Comparison of ENCODE assay signal across 21 cellular contexts in the genomic region with DNA sequence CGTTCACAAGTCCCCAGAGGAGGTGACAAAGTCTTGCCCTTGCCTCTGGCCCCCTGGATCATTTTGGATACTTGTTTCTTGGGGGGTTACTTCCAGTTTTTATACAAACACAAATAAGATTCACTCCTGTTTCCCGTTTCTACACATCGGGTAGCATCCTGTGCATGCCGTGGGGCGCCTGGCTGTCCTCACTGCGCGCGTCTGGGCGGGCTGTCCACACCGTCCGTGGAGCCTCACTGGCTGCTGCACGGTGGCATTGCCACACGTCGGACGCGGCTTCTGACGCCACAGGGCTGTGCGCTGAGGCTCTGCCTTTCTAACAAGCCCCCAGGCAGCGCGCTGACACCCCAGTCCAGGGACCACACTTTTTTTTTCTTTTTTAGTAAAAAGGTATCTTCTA. TPM values are rescaled to one million over a fixed set of nuclear protein-coding genes. Genes with fewer than 3 reads are reported as not detected.
A peak's percentile ranks its signal among the peaks of the same experiment; 100 is the strongest.
DNase-seq lines count a peak whose midpoint lies in the region; ATAC-seq, FAIRE-seq and TF ChIP-seq lines count a peak whose summit lies in the region.
"Had no signal": no experiment of that assay in that cellular context is flagged by ENCODE, and none has a peak within 500 bp of the region (broad histone marks: within the 10 kb centered on the region; RNA-seq: fewer than 3 reads in every experiment).

No MANE protein-coding gene starts in this region.

- no peaks in the 10 kb centered on the region for H3K27me3 Mint-ChIP-seq in activated T-cell treated with anti-CD3 and anti-CD28 coated beads, Interleukin-2, amount 50 U/mL, for 24 hours
- no peaks in the 10 kb centered on the region for H3K27me3 Mint-ChIP-seq in activated T-cell treated with anti-CD3 and anti-CD28 coated beads, Interleukin-2, amount 50 U/mL, for 4 hours (ENCODE audit: low read depth)

- H3K4me3 Mint-ChIP-seq in activated T-cell treated with anti-CD3 and anti-CD28 coated beads, Interleukin-2, amount 50 U/mL, for 24 hours: no peak overlapping the region
- no peak overlapping the region for H3K4me3 Mint-ChIP-seq in activated T-cell treated with anti-CD3 and anti-CD28 coated beads, Interleukin-2, amount 50 U/mL, for 4 hours
- H3K4me3 Mint-ChIP-seq: HFFc6 had no signal

- peak overlapping the region in 5 of 11 experiments; percentile 54 to 69 (median 63); a peak in 5 of 22 replicates for H3K27ac ChIP-seq in BLaER1 treated with 17β-estradiol and CSF1 and Interleukin-3, amounts not matched to agents 10 nM and 100 nM
- no peak overlapping the region for H3K27ac ChIP-seq in pancreas
- H3K27ac ChIP-seq: Peyer's patch had no signal

- intact Hi-C loops in pancreas (cut with DNase I): no loop called here

- peaks cover 47 to 69% (median 61%) of the 10 kb centered on the region in 10 experiments for H3K4me1 ChIP-seq in BLaER1 treated with 17β-estradiol and CSF1 and Interleukin-3, amounts not matched to agents 10 nM and 100 nM
- H3K4me1 ChIP-seq in pancreas: peaks cover 0 to 5% (median 0%) of the 10 kb centered on the region in 3 donors
- H3K4me1 ChIP-seq: Peyer's patch had no signal

- no peak overlapping the region for H3K27ac Mint-ChIP-seq in activated T-cell treated with anti-CD3 and anti-CD28 coated beads, Interleukin-2, amount 50 U/mL, for 24 hours
- H3K27ac Mint-ChIP-seq: HFFc6 had no signal

- no peaks in the 10 kb centered on the region for H3K27me3 ChIP-seq in BLaER1 treated with 17β-estradiol and CSF1 and Interleukin-3, amounts not matched to agents 10 nM and 100 nM
- H3K27me3 ChIP-seq in pancreas: no peaks in the 10 kb centered on the region
- H3K27me3 ChIP-seq: Peyer's patch had no signal

- peak overlapping the region in 8 of 11 experiments; percentile 75 to 89 (median 82); a peak in 10 of 22 replicates for H3K4me2 ChIP-seq in BLaER1 treated with 17β-estradiol and CSF1 and Interleukin-3, amounts not matched to agents 10 nM and 100 nM

- DNase-seq in activated T-cell treated with anti-CD3 and anti-CD28 coated beads, Interleukin-2, amount 50 U/mL, for 24 hours: peak; percentile 21
- DNase-seq in activated T-cell treated with anti-CD3 and anti-CD28 coated beads, Interleukin-2, amount 50 U/mL, for 4 hours: no peak
- peak; percentile 66 for DNase-seq in NCI-H69 (lab: John Stamatoyannopoulos, UW)
- DNase-seq in pancreas: peak in 4 of 6 donors; percentile 57 to 87 (median 67)
- no peak for DNase-seq in NCI-H2196 (lab: John Stamatoyannopoulos, UW; ENCODE audit: unreplicated experiment)
- DNase-seq in SW 1271 (lab: John Stamatoyannopoulos, UW): no peak
- no peak for DNase-seq in cerebellar nuclear complex (lab: John Stamatoyannopoulos, UW)
- DNase-seq: H7; HFFc6; IMR-90; Karpas-422; NCI-H1092 treated with DMSO at 0.1 percent for 48 hours; NCI-H146; NCI-H2171; NCI-H748 treated with DMSO at 0.1 percent for 48 hours; NK-92 treated with Interleukin-12 subunit alpha and Interleukin-12 subunit beta, amount 100 ng/mL, for 24 hours; SK-N-SH had no signal

- no peak for TF ChIP-seq CTCF in pancreas (IDR thresholded peaks at IDR 0.05)

- peaks cover 80% of the 10 kb centered on the region for H3K36me3 Mint-ChIP-seq in activated T-cell treated with anti-CD3 and anti-CD28 coated beads, Interleukin-2, amount 50 U/mL, for 24 hours (ENCODE audit: low read depth)
- H3K36me3 Mint-ChIP-seq in activated T-cell treated with anti-CD3 and anti-CD28 coated beads, Interleukin-2, amount 50 U/mL, for 4 hours (ENCODE audit: insufficient read depth): peaks cover 4% of the 10 kb centered on the region

- no peak for FAIRE-seq in pancreas (lab: Jason Lieb, UNC)
- FAIRE-seq: G401.6 had no signal

- H3K9me3 ChIP-seq in BLaER1 treated with 17β-estradiol and CSF1 and Interleukin-3, amounts not matched to agents 10 nM and 100 nM (replicated peaks in 1 of 11): no peaks in the 10 kb centered on the region
- H3K9me3 ChIP-seq in pancreas: no peaks in the 10 kb centered on the region
- H3K9me3 ChIP-seq: Peyer's patch, SK-N-SH had no signal

- WGBS in pancreas, 2 donors: 91 to 93% methylated on average over 20 of the region's 20 CpGs

- H3K9me3 Mint-ChIP-seq in activated T-cell treated with anti-CD3 and anti-CD28 coated beads, Interleukin-2, amount 50 U/mL, for 24 hours: no peaks in the 10 kb centered on the region
- no peaks in the 10 kb centered on the region for H3K9me3 Mint-ChIP-seq in activated T-cell treated with anti-CD3 and anti-CD28 coated beads, Interleukin-2, amount 50 U/mL, for 4 hours
- H3K9me3 Mint-ChIP-seq: HFFc6 had no signal

- no peak for ATAC-seq in activated T-cell treated with anti-CD3 and anti-CD28 coated beads, Interleukin-2, amount 50 U/mL, for 4 hours
- ATAC-seq in pancreas: peak in 1 of 4 donors; percentile 5

- H3K4me3 ChIP-seq in BLaER1 treated with 17β-estradiol and CSF1 and Interleukin-3, amounts not matched to agents 10 nM and 100 nM: no peak overlapping the region
- H3K4me3 ChIP-seq in pancreas: no peak overlapping the region
- H3K4me3 ChIP-seq: Peyer's patch had no signal

- peaks cover 22% of the 10 kb centered on the region for H3K4me1 Mint-ChIP-seq in activated T-cell treated with anti-CD3 and anti-CD28 coated beads, Interleukin-2, amount 50 U/mL, for 24 hours (ENCODE audit: low read depth)
- peaks cover 23% of the 10 kb centered on the region for H3K4me1 Mint-ChIP-seq in activated T-cell treated with anti-CD3 and anti-CD28 coated beads, Interleukin-2, amount 50 U/mL, for 4 hours (ENCODE audit: low read depth)

- peak overlapping the region in 1 of 11 experiments; percentile 29; a peak in 1 of 22 replicates for H3K9ac ChIP-seq in BLaER1 treated with 17β-estradiol and CSF1 and Interleukin-3, amounts not matched to agents 10 nM and 100 nM

- H4K20me1 ChIP-seq in BLaER1 treated with 17β-estradiol and CSF1 and Interleukin-3, amounts not matched to agents 10 nM and 100 nM: peaks cover 10 to 83% (median 34%) of the 10 kb centered on the region in 11 experiments; a peak in 21 of 22 replicates

- H3K36me3 ChIP-seq in BLaER1 treated with 17β-estradiol and CSF1 and Interleukin-3, amounts not matched to agents 10 nM and 100 nM: peaks cover 28 to 56% (median 43%) of the 10 kb centered on the region in 11 experiments
- H3K36me3 ChIP-seq in pancreas: peaks cover 0 to 18% (median 4%) of the 10 kb centered on the region in 3 donors

RNA-seq across cellular contexts. Expression of a gene that starts 18.4 kb away (rescaled TPM):
- 10 to 100 TPM; 36.5 to 40.5 (median 38.6) TPM for total RNA-seq in activated T-cell treated with anti-CD3 and anti-CD28 coated beads, Interleukin-2, amount 50 U/mL, for 4 hours
- total RNA-seq in pancreas: 100 to 1,000 TPM in 4 of 6 donors, 10 to 100 TPM in 2; 65.7 to 471 (median 217) TPM
- 100 to 1,000 TPM in 1 of 2 donors, 10 to 100 TPM in 1; 84.2 to 166 TPM for polyA plus RNA-seq in pancreas
- total RNA-seq: HT-29 had no signal

Comparison
In these comparisons a context has a peak if more than half of its experiments do, and no peak if none do; other contexts are left out.
1. DNase-seq: peak in activated T-cell treated with anti-CD3 and anti-CD28 coated beads, Interleukin-2, amount 50 U/mL, for 24 hours (single experiment), NCI-H69 (single experiment) and pancreas (4 of 6); none in activated T-cell treated with anti-CD3 and anti-CD28 coated beads, Interleukin-2, amount 50 U/mL, for 4 hours (single experiment), NCI-H2196 (single experiment), SW 1271 (0 of 2) and cerebellar nuclear complex (0 of 2).